Comparison of ENCODE assay signal across 11 cellular contexts in the genomic region with DNA sequence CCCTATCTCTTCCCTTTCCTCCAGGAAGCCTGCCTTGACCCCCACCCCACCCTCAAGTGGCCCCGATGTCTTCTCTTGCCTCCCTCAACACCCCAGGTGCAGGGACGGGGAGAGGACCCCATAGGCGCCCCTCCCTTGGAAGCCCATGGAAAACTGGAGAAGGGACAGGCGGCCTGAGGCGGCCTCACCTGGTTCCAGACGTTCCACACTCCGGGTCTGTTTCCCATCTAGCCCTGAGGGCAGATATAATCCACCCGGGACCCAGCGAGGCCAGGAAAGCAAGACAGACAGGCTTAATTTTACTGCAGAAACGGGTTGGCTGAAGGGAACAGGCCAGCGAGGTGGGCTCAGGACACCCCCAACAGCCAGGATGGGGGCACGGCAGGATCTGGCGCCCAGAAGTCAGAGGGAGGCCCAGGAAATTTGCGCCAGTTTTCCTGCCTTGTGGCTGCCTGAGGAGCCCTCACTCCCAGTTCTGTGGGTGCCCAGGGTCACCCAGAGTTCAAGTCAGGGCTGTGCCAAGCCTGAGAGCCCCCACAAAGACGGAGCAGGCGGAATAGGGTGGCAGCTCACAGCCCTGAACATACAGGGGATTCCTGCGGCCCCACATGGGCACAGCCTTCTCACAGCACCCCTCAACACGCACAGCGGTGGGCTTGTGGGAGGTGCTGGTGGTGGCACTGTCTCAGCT. TPM values are rescaled to one million over a fixed set of nuclear protein-coding genes. Genes with fewer than 3 reads are reported as not detected.
A peak's percentile ranks its signal among the peaks of the same experiment; 100 is the strongest.
DNase-seq lines count a peak whose midpoint lies in the region; ATAC-seq and TF ChIP-seq lines count a peak whose summit lies in the region.
"Had no signal": no experiment of that assay in that cellular context is flagged by ENCODE, and none has a peak within 500 bp of the region (broad histone marks: within the 10 kb centered on the region; RNA-seq: fewer than 3 reads in every experiment).

No MANE protein-coding gene starts in this region.

- no peak for DNase-seq in GM23338 (ENCODE audit: low spot score)
- no peak for DNase-seq in activated CD4-positive, alpha-beta memory T cell treated with anti-CD3 and anti-CD28 coated beads for 36 hours
- DNase-seq in right cardiac atrium, result peak in 2 of 3 donors; percentile 7 to 26
- no peak for DNase-seq in HAP-1 (ENCODE audit: low spot score in 2 of 2)
- no peak for DNase-seq in GM10266 (ENCODE audit: extremely low spot score)
- DNase-seq in SHP77 treated with DMSO at 0.1 percent for 48 hours (lab: John Stamatoyannopoulos, UW), result no peak
- DNase-seq: activated gamma-delta T cell treated with Interleukin-2 at 50 U/mL for 16 hours had no signal

- peak overlapping the region; percentile 74; the same call in 1 of the 2 replicates for H3K27ac Mint-ChIP-seq in GM23338
- H3K27ac Mint-ChIP-seq in activated CD4-positive, alpha-beta memory T cell treated with anti-CD3 and anti-CD28 coated beads for 36 hours, result no peak overlapping the region

- TF ChIP-seq CTCF in GM23338 (conservative IDR thresholded peaks at IDR 0.05; ENCODE audit: low read depth in 2 of 2) (no peak), GM10266 (IDR thresholded peaks at IDR 0.05; ENCODE audit: control insufficient read depth, insufficient read depth, low read depth, missing control alignments) (no peak)

- peak overlapping the region; percentile 91 for H2AFZ ChIP-seq in GM23338

- H3K4me1 Mint-ChIP-seq in GM23338, result peaks cover 26% of the 10 kb centered on the region
- H3K4me1 Mint-ChIP-seq in activated CD4-positive, alpha-beta memory T cell treated with anti-CD3 and anti-CD28 coated beads for 36 hours (ENCODE audit: low read depth), result peaks cover 23% of the 10 kb centered on the region
- H3K4me1 Mint-ChIP-seq: neural crest cell had no signal

- H3K36me3 Mint-ChIP-seq in GM23338 (ENCODE audit: low read depth), result no peaks in the 10 kb centered on the region
- H3K36me3 Mint-ChIP-seq in activated CD4-positive, alpha-beta memory T cell treated with anti-CD3 and anti-CD28 coated beads for 36 hours, result peaks cover 2% of the 10 kb centered on the region

- H3F3A ChIP-seq in GM23338 (replicated peaks; ENCODE audit: low read depth), result peaks cover 7% of the 10 kb centered on the region

- H3K4me1 ChIP-seq in GM23338 (ENCODE audit: insufficient read depth), result peaks cover 7% of the 10 kb centered on the region; the same call in 1 of the 2 replicates
- H3K4me1 ChIP-seq in right cardiac atrium (ENCODE audit: control insufficient read depth, insufficient read depth, low read length), result no peaks in the 10 kb centered on the region
- peaks cover 20% of the 10 kb centered on the region for H3K4me1 ChIP-seq in skeletal muscle satellite cell (ENCODE audit: control insufficient read depth, insufficient read depth, low read length)
- no peaks in the 10 kb centered on the region for H3K4me1 ChIP-seq in HAP-1

- CTCF ChIA-PET in activated CD4-positive, alpha-beta memory T cell treated with anti-CD3 and anti-CD28 coated beads for 36 hours (lab: Charles Lee), result interaction anchor here (2.5 kb wide), 1 partner anchor 31 kb away, joined by 17 read pairs; no protein-coding TSS in a partner anchor

- peaks cover 23% of the 10 kb centered on the region for H3K27me3 Mint-ChIP-seq in GM23338 (ENCODE audit: insufficient read depth, low read depth, poor library complexity)
- H3K27me3 Mint-ChIP-seq in activated CD4-positive, alpha-beta memory T cell treated with anti-CD3 and anti-CD28 coated beads for 36 hours, result no peaks in the 10 kb centered on the region

- peak; percentile 1 for ATAC-seq in GM23338
- no peak for ATAC-seq in right cardiac atrium
- no peak for ATAC-seq in GM21423 (IDR thresholded peaks at IDR 0.05; ENCODE audit: unreplicated experiment)

- in situ Hi-C loops in HAP-1 (cut with MboI; ENCODE audit: low sequenced_read_pairs), result no loop called here

- H3K4me3 Mint-ChIP-seq in GM23338, result peak overlapping the region; percentile 74
- peak overlapping the region; percentile 67 for H3K4me3 Mint-ChIP-seq in activated CD4-positive, alpha-beta memory T cell treated with anti-CD3 and anti-CD28 coated beads for 36 hours
- H3K4me3 Mint-ChIP-seq: neural crest cell had no signal

- POLR2A ChIA-PET in activated CD4-positive, alpha-beta memory T cell treated with anti-CD3 and anti-CD28 coated beads for 36 hours (lab: Charles Lee), result interaction anchor here (1.1 to 1.7 kb wide), 4 partner anchors 9 to 31 kb away, joined by 3 to 16 read pairs (median 8); partner anchors contain the start of gene ANO9

- no peaks in the 10 kb centered on the region for H3K9me2 ChIP-seq in GM23338 (ENCODE audit: insufficient read depth)

- 57% methylated on average over 19 of the region's 19 CpGs for WGBS in right cardiac atrium

- intact Hi-C loops in activated CD4-positive, alpha-beta memory T cell treated with anti-CD3 and anti-CD28 coated beads for 36 hours (cut with micrococcal nuclease), result loop anchor here (2.0 to 10.0 kb wide), 2 partner anchors 31 to 377 kb away; partner anchors contain the start of genes CEND1 and SLC25A22
- intact Hi-C loops in right cardiac atrium (cut with DNase I), result no loop called here

- H3K4me3 ChIP-seq in GM23338 (peak overlapping the region; percentile 78), right cardiac atrium (ENCODE audit: low read length) (peak overlapping the region; percentile 41), skeletal muscle satellite cell (ENCODE audit: low read length) (no peak overlapping the region), HAP-1 (no peak overlapping the region)

- H3K9me3 Mint-ChIP-seq in GM23338, result no peaks in the 10 kb centered on the region
- no peaks in the 10 kb centered on the region for H3K9me3 Mint-ChIP-seq in activated CD4-positive, alpha-beta memory T cell treated with anti-CD3 and anti-CD28 coated beads for 36 hours
- H3K9me3 Mint-ChIP-seq: neural crest cell had no signal

- H3K9me3 ChIP-seq in right cardiac atrium (ENCODE audit: control insufficient read depth, low read length) (no peaks in the 10 kb centered on the region), skeletal muscle satellite cell (replicated peaks; ENCODE audit: low read length) (no peaks in the 10 kb centered on the region), HAP-1 (no peaks in the 10 kb centered on the region)

- H3K27ac ChIP-seq in GM23338 (ENCODE audit: low read depth), result no peak overlapping the region
- no peak overlapping the region for H3K27ac ChIP-seq in right cardiac atrium (ENCODE audit: low read length)

- H3K4me2 ChIP-seq in GM23338, result peak overlapping the region; percentile 95
- H3K4me2 ChIP-seq in skeletal muscle satellite cell (ENCODE audit: low read length), result peak overlapping the region; percentile 92

- no peaks in the 10 kb centered on the region for H3K36me3 ChIP-seq in GM23338 (ENCODE audit: insufficient read depth)
- no peaks in the 10 kb centered on the region for H3K36me3 ChIP-seq in skeletal muscle satellite cell (ENCODE audit: insufficient read depth, low read length)
- no peaks in the 10 kb centered on the region for H3K36me3 ChIP-seq in HAP-1 (replicated peaks)

- H3K27me3 ChIP-seq in GM23338 (ENCODE audit: insufficient read depth) (no peaks in the 10 kb centered on the region), right cardiac atrium (ENCODE audit: control insufficient read depth, insufficient read depth) (no peaks in the 10 kb centered on the region), skeletal muscle satellite cell (ENCODE audit: control insufficient read depth, insufficient read depth, low read length) (peaks cover 37% of the 10 kb centered on the region), HAP-1 (ENCODE audit: low read depth) (peaks cover 27% of the 10 kb centered on the region)

- no peaks in the 10 kb centered on the region; the same call in 1 of the 2 replicates for H4K20me1 ChIP-seq in GM23338 (replicated peaks; ENCODE audit: insufficient read depth)

- H3K79me2 ChIP-seq in GM23338 (replicated peaks; ENCODE audit: insufficient read depth), result peaks cover 5% of the 10 kb centered on the region

- no peak overlapping the region for H3K9ac ChIP-seq in skeletal muscle satellite cell (ENCODE audit: low read depth, low read length)

TF ChIP-seq in GM23338, 12 proteins besides CTCF, POLR2A, EP300 and RAD21 (continues in another document):
- no peak for TF ChIP-seq ZNF331 (CRISPR knock-in tag; IDR thresholded peaks at IDR 0.05; ENCODE audit: low read depth)

RNA-seq across cellular contexts. Expression of gene SIGIRR, which starts 3.0 kb away (rescaled TPM):
- 59.1 and 63.0 TPM in 2 replicates for total RNA-seq in GM23338 (2014; rRNA removed; shearing (Covaris generic))
- polyA plus RNA-seq in GM23338 (2016; fragmentation: Nextera tagmentation; extraction: Ambion mirVana) (72.2 and 96.2 TPM in 2 replicates), right cardiac atrium (61.8 TPM)
- total RNA-seq in activated CD4-positive, alpha-beta memory T cell treated with anti-CD3 and anti-CD28 coated beads for 36 hours, result 10 to 100 TPM; 55.0 to 57.2 TPM
- total RNA-seq in right cardiac atrium, result 10 to 100 TPM; 28.6 to 42.4 (median 35.1) TPM
- total RNA-seq in skeletal muscle satellite cell (2012; rRNA removed), result 19.0 and 28.9 TPM in 2 replicates

RNA-seq across cellular contexts. Expression of gene PKP3, which starts 23.8 kb away (rescaled TPM):
- 18.7 and 23.0 TPM in 2 replicates for total RNA-seq in GM23338 (2014; rRNA removed; shearing (Covaris generic))
- polyA plus RNA-seq in GM23338 (2016; fragmentation: Nextera tagmentation; extraction: Ambion mirVana) (6.1 and 7.2 TPM in 2 replicates), right cardiac atrium (0.36 TPM)
- total RNA-seq in activated CD4-positive, alpha-beta memory T cell treated with anti-CD3 and anti-CD28 coated beads for 36 hours, result under 1 TPM in 1 of 2 experiments, not detected in 1; 0.40 TPM
- total RNA-seq in right cardiac atrium, result under 1 TPM; 0.26 to 0.88 (median 0.63) TPM
- total RNA-seq in skeletal muscle satellite cell (2012; rRNA removed), result 6.1 TPM in 2 replicates
- total RNA-seq: SK-MEL-5 had no signal

RNA-seq across cellular contexts. Expression of gene ANO9, which starts 24.0 kb away (rescaled TPM):
- total RNA-seq in GM23338 (2014; rRNA removed; shearing (Covaris generic)), result 6.5 and 10.2 TPM in 2 replicates
- polyA plus RNA-seq in GM23338 (2016; fragmentation: Nextera tagmentation; extraction: Ambion mirVana) (7.5 and 9.0 TPM in 2 replicates), right cardiac atrium (0.20 TPM)
- 10 to 100 TPM; 41.7 to 45.6 TPM for total RNA-seq in activated CD4-positive, alpha-beta memory T cell treated with anti-CD3 and anti-CD28 coated beads for 36 hours
- under 1 TPM; 0.14 to 0.46 (median 0.20) TPM for total RNA-seq in right cardiac atrium
- not detected in 2 replicates for total RNA-seq in skeletal muscle satellite cell (2012; rRNA removed)
- total RNA-seq: neural crest cell, SK-MEL-5 had no signal

RNA-seq across cellular contexts. Expression of gene PTDSS2, which starts 32.3 kb away (rescaled TPM):
- total RNA-seq in GM23338 (2014; rRNA removed; shearing (Covaris generic)), result 46.6 and 145 TPM in 2 replicates
- polyA plus RNA-seq in GM23338 (2016; fragmentation: Nextera tagmentation; extraction: Ambion mirVana) (22.7 and 23.8 TPM in 2 replicates), right cardiac atrium (30.7 TPM)
- 10 to 100 TPM; 15.0 to 16.7 TPM for total RNA-seq in activated CD4-positive, alpha-beta memory T cell treated with anti-CD3 and anti-CD28 coated beads for 36 hours
- total RNA-seq in right cardiac atrium, result 10 to 100 TPM; 30.2 to 33.3 (median 30.9) TPM
- total RNA-seq in skeletal muscle satellite cell (2012; rRNA removed), result 24.8 and 37.8 TPM in 2 replicates

RNA-seq across cellular contexts. Expression of gene B4GALNT4, which starts 48.5 kb away (rescaled TPM):
- 55.2 and 92.6 TPM in 2 replicates for total RNA-seq in GM23338 (2014; rRNA removed; shearing (Covaris generic))
- polyA plus RNA-seq in GM23338 (2016; fragmentation: Nextera tagmentation; extraction: Ambion mirVana) (49.9 and 53.5 TPM in 2 replicates), right cardiac atrium (2.5 TPM)
- total RNA-seq in activated CD4-positive, alpha-beta memory T cell treated with anti-CD3 and anti-CD28 coated beads for 36 hours, result 1 to 10 TPM; 2.1 to 4.0 TPM
- total RNA-seq in right cardiac atrium, result 1 to 10 TPM; 1.0 to 1.6 (median 1.3) TPM
- total RNA-seq in skeletal muscle satellite cell (2012; rRNA removed), result 1.0 and 2.6 TPM in 2 replicates

Comparison
In these comparisons a context has a peak if more than half of its experiments do, and no peak if none do; other contexts are left out.
1. DNase-seq: peak in right cardiac atrium (2 of 3); none in GM23338 (single experiment), activated CD4-positive, alpha-beta memory T cell treated with anti-CD3 and anti-CD28 coated beads for 36 hours (single experiment), HAP-1 (0 of 2), GM10266 (single experiment) and SHP77 treated with DMSO at 0.1 percent for 48 hours (single experiment).
2. H3K4me3 ChIP-seq: peak in GM23338 (single experiment) and right cardiac atrium (single experiment); none in skeletal muscle satellite cell (single experiment) and HAP-1 (single experiment).
3. RNA of gene PKP3, which starts 23.8 kb away (total RNA-seq): 18.7 to 23.0 TPM in GM23338; 0.26 to 0.88 TPM in right cardiac atrium and 0.40 TPM in activated CD4-positive, alpha-beta memory T cell treated with anti-CD3 and anti-CD28 coated beads for 36 hours; every median in the first group is over 10 times any median in the second.